ENCODE assay signal across 21 cellular contexts in the genomic region with DNA sequence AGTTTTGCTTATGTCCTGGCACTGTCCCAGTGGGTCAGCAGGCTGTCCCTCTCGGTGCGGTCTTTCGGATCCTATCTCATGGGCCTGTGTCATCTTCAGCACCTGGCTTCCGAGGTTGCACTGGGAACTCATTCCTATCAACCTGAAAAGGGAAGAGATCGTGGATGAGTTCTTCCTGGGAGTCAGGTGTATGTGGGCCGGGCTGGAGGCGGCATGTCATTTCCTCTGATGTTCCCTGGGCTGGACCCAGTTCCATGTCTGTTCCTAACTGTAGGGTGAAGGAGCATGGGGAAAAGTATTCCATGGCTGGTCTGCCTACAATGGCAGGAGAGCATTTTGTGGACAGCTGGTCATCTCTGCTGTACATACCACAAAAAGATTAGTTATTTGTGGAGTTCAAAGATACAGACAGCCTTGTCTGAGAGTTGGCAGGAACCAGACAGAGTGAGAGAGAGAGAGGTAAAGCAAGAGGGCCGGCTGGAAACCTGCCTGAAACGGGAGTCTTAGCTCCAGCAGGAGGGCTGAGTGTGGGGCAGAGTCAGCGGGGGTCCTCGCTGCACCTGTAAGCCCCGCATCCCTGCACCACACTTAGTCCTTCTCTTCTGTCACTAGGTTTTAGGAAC. TPM values are rescaled to one million over a fixed set of nuclear protein-coding genes. Genes with fewer than 3 reads are reported as not detected.
"Had no signal": no experiment of that assay in that cellular context is flagged by ENCODE, and none has a peak within 500 bp of the region (broad histone marks: within the 10 kb centered on the region; RNA-seq: fewer than 3 reads in every experiment).

No MANE protein-coding gene starts in this region.

- H3K4me3 Mint-ChIP-seq: activated CD4-positive, alpha-beta T cell treated with anti-CD3 and anti-CD28 coated beads, Interleukin-2, amount 10 ng/mL, durations not matched to agents 24 days and 14 days; activated CD8-positive, alpha-beta T cell treated with anti-CD3 and anti-CD28 coated beads, Interleukin-2, amount 10 ng/mL, durations not matched to agents 7 days and 5 days; activated naive CD4-positive, alpha-beta T cell treated with anti-CD3 and anti-CD28 coated beads for 36 hours; activated naive CD8-positive, alpha-beta T cell treated with anti-CD3 and anti-CD28 coated beads, Interleukin-2, amount 50 U/mL, for 24 hours; activated T-cell treated with anti-CD3 and anti-CD28 coated beads, Interleukin-2, amount 50 U/mL, for 4 hours; neural crest cell had no signal

- H3K27me3 Mint-ChIP-seq: activated naive CD8-positive, alpha-beta T cell treated with anti-CD3 and anti-CD28 coated beads, Interleukin-2, amount 50 U/mL, for 24 hours had no signal

- DNase-seq: activated CD4-positive, alpha-beta T cell treated with anti-CD3 and anti-CD28 coated beads, Interleukin-2, amount 10 ng/mL, durations not matched to agents 24 days and 14 days; activated CD4-positive, CD25-positive, alpha-beta regulatory T cell; activated CD8-positive, alpha-beta T cell treated with anti-CD3 and anti-CD28 coated beads, Interleukin-2, amount 10 ng/mL, durations not matched to agents 7 days and 5 days; activated naive CD4-positive, alpha-beta T cell treated with anti-CD3 and anti-CD28 coated beads for 36 hours; activated naive CD8-positive, alpha-beta T cell treated with anti-CD3 and anti-CD28 coated beads, Interleukin-2, amount 50 U/mL, for 24 hours; activated T-cell treated with anti-CD3 and anti-CD28 coated beads, Interleukin-2, amount 50 U/mL, for 4 hours; foreskin keratinocyte; hypothalamus; mammary epithelial cell; midbrain; stimulated activated naive CD4-positive, alpha-beta T cell; T1000; tibial artery had no signal

- H3K4me1 Mint-ChIP-seq: activated CD4-positive, alpha-beta T cell treated with anti-CD3 and anti-CD28 coated beads, Interleukin-2, amount 10 ng/mL, durations not matched to agents 24 days and 14 days; activated naive CD8-positive, alpha-beta T cell treated with anti-CD3 and anti-CD28 coated beads, Interleukin-2, amount 50 U/mL, for 24 hours; neural crest cell had no signal

- H3K27ac Mint-ChIP-seq: activated CD4-positive, alpha-beta T cell treated with anti-CD3 and anti-CD28 coated beads, Interleukin-2, amount 10 ng/mL, durations not matched to agents 24 days and 14 days; activated CD8-positive, alpha-beta T cell treated with anti-CD3 and anti-CD28 coated beads, Interleukin-2, amount 10 ng/mL, durations not matched to agents 7 days and 5 days; activated naive CD4-positive, alpha-beta T cell treated with anti-CD3 and anti-CD28 coated beads for 36 hours; activated naive CD8-positive, alpha-beta T cell treated with anti-CD3 and anti-CD28 coated beads, Interleukin-2, amount 50 U/mL, for 24 hours had no signal

- H3K4me3 ChIP-seq: ascending aorta, prostate gland, tibial artery had no signal

- H3K27me3 ChIP-seq: ascending aorta, foreskin keratinocyte, tibial artery had no signal

- H3K9me3 ChIP-seq: prostate gland, tibial artery had no signal

- ATAC-seq: activated CD8-positive, alpha-beta T cell treated with anti-CD3 and anti-CD28 coated beads, Interleukin-2, amount 10 ng/mL, durations not matched to agents 7 days and 5 days; activated naive CD8-positive, alpha-beta T cell treated with anti-CD3 and anti-CD28 coated beads, Interleukin-2, amount 50 U/mL, for 24 hours; activated T-cell treated with anti-CD3 and anti-CD28 coated beads, Interleukin-2, amount 50 U/mL, for 4 hours; foreskin keratinocyte; left lobe of liver had no signal

- H3K36me3 ChIP-seq: prostate gland had no signal

- H3K4me1 ChIP-seq: ascending aorta, foreskin keratinocyte, prostate gland, tibial artery had no signal

- H3K27ac ChIP-seq: ascending aorta, foreskin keratinocyte, prostate gland, tibial artery had no signal

RNA-seq across cellular contexts. Expression of a gene that starts 25.2 kb away (rescaled TPM):
- total RNA-seq: activated CD4-positive, alpha-beta T cell treated with anti-CD3 and anti-CD28 coated beads, Interleukin-2, amount 10 ng/mL, durations not matched to agents 24 days and 14 days; activated CD8-positive, alpha-beta T cell treated with anti-CD3 and anti-CD28 coated beads, Interleukin-2, amount 10 ng/mL, durations not matched to agents 7 days and 5 days; activated T-cell treated with anti-CD3 and anti-CD28 coated beads, Interleukin-2, amount 50 U/mL, for 4 hours; ascending aorta; bronchial epithelial cell; epithelial cell of proximal tubule; mammary epithelial cell; T-helper 1 cell treated with Interleukin-12 subunit alpha and Interleukin-12 subunit beta and Interleukin-4 antibody, amounts not matched to agents 30 ng/mL and 1 ng/mL, for 36 hours had no signal
- polyA plus RNA-seq: keratinocyte, mammary epithelial cell had no signal
